In the genomic region with DNA sequence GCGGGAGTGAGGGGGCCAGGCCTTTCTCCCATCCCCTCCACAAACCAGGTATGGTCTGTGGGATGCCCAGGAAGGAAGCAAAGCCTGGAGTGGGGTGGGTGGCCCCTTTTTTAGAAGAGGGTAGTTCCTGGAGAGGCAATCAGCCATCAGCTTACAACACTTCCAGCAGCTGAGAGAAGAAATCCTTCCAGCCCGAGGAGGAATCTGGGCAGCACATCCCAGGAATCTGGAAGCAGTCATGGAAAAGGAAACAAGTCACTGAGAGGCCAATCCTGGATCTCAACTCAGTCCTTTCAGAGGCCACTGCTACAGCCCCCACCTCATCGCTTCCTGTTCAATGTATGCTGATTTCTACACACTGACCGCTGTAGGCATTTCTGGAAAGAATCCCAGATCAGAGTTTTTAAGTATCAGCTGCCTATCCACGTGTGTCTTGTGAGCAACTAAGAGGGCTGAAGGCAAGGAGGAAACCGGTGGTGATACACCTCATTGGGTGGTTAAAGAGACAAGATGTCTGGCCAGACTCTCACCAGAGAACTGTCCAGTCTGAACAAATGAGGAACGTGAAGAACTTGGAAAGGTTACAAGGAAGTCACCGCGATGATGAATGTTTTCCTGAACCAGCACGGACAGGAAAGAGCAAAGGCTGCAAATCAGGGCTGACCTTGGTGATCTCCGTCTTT, we compare ENCODE assay signal across 8 cellular contexts. TPM values are rescaled to one million over a fixed set of nuclear protein-coding genes. Genes with fewer than 3 reads are reported as not detected.
DNase-seq lines count a peak whose midpoint lies in the region; TF ChIP-seq lines count a peak whose summit lies in the region.

No MANE protein-coding gene starts in this region.

- H3K9me3 ChIP-seq in trophoblast cell (ENCODE audit: insufficient read depth, low read depth, low read length) (no peaks in the 10 kb centered on the region), WERI-Rb-1 (ENCODE audit: severe bottlenecking) (no peaks in the 10 kb centered on the region)

- H3K18ac ChIP-seq in trophoblast cell (ENCODE audit: low read length) = no peak overlapping the region

- no peak overlapping the region for H2BK5ac ChIP-seq in trophoblast cell (ENCODE audit: low read depth, low read length, poor library complexity)

- H3K4me3 ChIP-seq in fibroblast of villous mesenchyme (ENCODE audit: low read depth, low read length) = peak overlapping the region; percentile 9
- H3K4me3 ChIP-seq in trophoblast cell (ENCODE audit: low read depth, low read length) = no peak overlapping the region
- no peak overlapping the region for H3K4me3 ChIP-seq in WERI-Rb-1 (ENCODE audit: low read depth, low read length)

- H3K79me1 ChIP-seq in trophoblast cell (ENCODE audit: low read length) = no peaks in the 10 kb centered on the region

- no peak overlapping the region for H4K8ac ChIP-seq in trophoblast cell (ENCODE audit: low read depth, low read length)

- no peak overlapping the region for H2AFZ ChIP-seq in trophoblast cell (ENCODE audit: insufficient read depth, low read length, poor library complexity)

- no peak overlapping the region for H4K91ac ChIP-seq in trophoblast cell (ENCODE audit: low read depth, low read length)

- H3K9ac ChIP-seq in trophoblast cell (ENCODE audit: low read length) = no peak overlapping the region

- H3K4me1 ChIP-seq in trophoblast cell (ENCODE audit: control insufficient read depth in 1 of 2, insufficient read depth in 2 of 2, low read length in 2 of 2) = no peaks in the 10 kb centered on the region

- no peaks in the 10 kb centered on the region for H3K79me2 ChIP-seq in trophoblast cell (ENCODE audit: control insufficient read depth, insufficient read depth, low read length, poor library complexity)

- H3K27ac ChIP-seq in trophoblast cell (ENCODE audit: low read depth, low read length) = no peak overlapping the region
- H3K27ac ChIP-seq in WERI-Rb-1 = no peak overlapping the region

- no peak overlapping the region for H2BK120ac ChIP-seq in trophoblast cell (ENCODE audit: insufficient read depth, low read length, poor library complexity)

- H2BK12ac ChIP-seq in trophoblast cell (ENCODE audit: low read length) = no peak overlapping the region

- no peak overlapping the region for H3K14ac ChIP-seq in trophoblast cell (ENCODE audit: low read length)

- H3K36me3 ChIP-seq in trophoblast cell (ENCODE audit: control insufficient read depth in 1 of 2, insufficient read depth in 2 of 2, low read length in 2 of 2) (no peaks in the 10 kb centered on the region), WERI-Rb-1 (no peaks in the 10 kb centered on the region)

- no peak overlapping the region for H3K4ac ChIP-seq in trophoblast cell (ENCODE audit: low read depth, low read length)

- no peak overlapping the region for H2AK5ac ChIP-seq in trophoblast cell (ENCODE audit: low read length)

- in situ Hi-C loops in SK-MEL-5 (cut with HindIII; ENCODE audit: low pct_unique_long_range_greater_than_20kb, low sequenced_read_pairs) = no loop called here

- WGBS in trophoblast cell (ENCODE audit: extremely low coverage, insufficient coverage, insufficient read length) = no CpG with 5 or more reads among the region's 11 CpGs

- TF ChIP-seq CTCF in fibroblast of villous mesenchyme (IDR thresholded peaks at IDR 0.05; ENCODE audit: insufficient read depth, low read depth, low read length) (no peak), WERI-Rb-1 (IDR thresholded peaks at IDR 0.05; ENCODE audit: low read depth, low read length) (no peak)

- H3K27me3 ChIP-seq in trophoblast cell (ENCODE audit: insufficient read depth, low read length) = no peaks in the 10 kb centered on the region
- H3K27me3 ChIP-seq in WERI-Rb-1 (ENCODE audit: insufficient read depth, low read depth, severe bottlenecking) = no peaks in the 10 kb centered on the region

- peak; percentile 67 for DNase-seq in DMS79 treated with DMSO at 0.1 percent for 48 hours (lab: John Stamatoyannopoulos, UW)
- DNase-seq in SK-MEL-5 (ENCODE audit: low read depth, low spot score) = peak; percentile 97
- peak; percentile 100 for DNase-seq in fibroblast of villous mesenchyme (ENCODE audit: low read depth)
- DNase-seq in trophoblast cell = peak; percentile 37 to 44
- no peak for DNase-seq in RKO (ENCODE audit: low spot score)
- DNase-seq in NCI-H2081 treated with DMSO at 0.1 percent for 48 hours (lab: John Stamatoyannopoulos, UW) = no peak
- DNase-seq in WERI-Rb-1 = no peak
- no peak for DNase-seq in SIG-M5 (lab: John Stamatoyannopoulos, UW)

- H3K23ac ChIP-seq in trophoblast cell (ENCODE audit: low read length) = no peak overlapping the region

- H3K4me2 ChIP-seq in trophoblast cell (ENCODE audit: low read length) = no peak overlapping the region

- no peak overlapping the region for H4K12ac ChIP-seq in trophoblast cell (ENCODE audit: low read depth, low read length)

RNA-seq across cellular contexts. Expression of a gene that starts 46.5 kb away (rescaled TPM):
- 13.5 and 17.8 TPM in 2 replicates for total RNA-seq in SK-MEL-5 (2014; rRNA removed; shearing (Covaris generic))
- 11.7 and 14.4 TPM in 2 replicates for polyA plus RNA-seq in SK-MEL-5 (2015; cell fraction: cytosol; rRNA removed)
- 91.9 and 94.9 TPM in 2 replicates for polyA plus RNA-seq in SK-MEL-5 (2015; cell fraction: nucleus; rRNA removed)
- total RNA-seq in fibroblast of villous mesenchyme = 10.3 and 13.0 TPM in 2 replicates
- 7.4 and 8.0 TPM in 2 replicates for polyA plus RNA-seq in trophoblast cell (2013)

Comparison
In these comparisons a context has a peak if more than half of its experiments do, and no peak if none do; other contexts are left out.
1. DNase-seq: peak in DMS79 treated with DMSO at 0.1 percent for 48 hours (single experiment), SK-MEL-5 (single experiment), fibroblast of villous mesenchyme (single experiment) and trophoblast cell (2 of 2); none in RKO (single experiment), NCI-H2081 treated with DMSO at 0.1 percent for 48 hours (single experiment), WERI-Rb-1 (single experiment) and SIG-M5 (single experiment).